9 cellular contexts compared by ENCODE assay signal in genomic region chr17:13031718-13032350, GRCh38. TPM values are rescaled to one million over a fixed set of nuclear protein-coding genes. Genes with fewer than 3 reads are reported as not detected.
DNase-seq lines count a peak whose midpoint lies in the region; ATAC-seq and TF ChIP-seq lines count a peak whose summit lies in the region.
"Had no signal": no experiment of that assay in that cellular context is flagged by ENCODE, and none has a peak within 500 bp of the region (broad histone marks: within the 10 kb centered on the region; RNA-seq: fewer than 3 reads in every experiment).

No MANE protein-coding gene starts in this region.

- peak overlapping the region; percentile 42 for H3K27ac Mint-ChIP-seq in activated naive CD4-positive, alpha-beta T cell treated with anti-CD3 and anti-CD28 coated beads, Interleukin-2, amount 10 ng/mL, durations not matched to agents 7 days and 5 days
- H3K27ac Mint-ChIP-seq: IgD-negative memory B cell had no signal

- no peak overlapping the region for H3K4me3 ChIP-seq in Panc1 (ENCODE audit: low read depth in 2 of 2, low read length in 2 of 2)
- H3K4me3 ChIP-seq in right atrium auricular region, result no peak overlapping the region

- H3K4me1 ChIP-seq in Panc1 (ENCODE audit: control insufficient read depth, insufficient read depth, low read length) (no peaks in the 10 kb centered on the region), right atrium auricular region (no peaks in the 10 kb centered on the region)

- TF ChIP-seq CTCF in Panc1 (IDR thresholded peaks at IDR 0.05) (peak; percentile 86), right atrium auricular region (IDR thresholded peaks at IDR 0.05) (peak; percentile 72 to 81)

- H3K4me1 Mint-ChIP-seq in activated naive CD4-positive, alpha-beta T cell treated with anti-CD3 and anti-CD28 coated beads, Interleukin-2, amount 10 ng/mL, durations not matched to agents 7 days and 5 days, result peaks cover 16% of the 10 kb centered on the region

- H3K4me3 Mint-ChIP-seq in activated naive CD4-positive, alpha-beta T cell treated with anti-CD3 and anti-CD28 coated beads, Interleukin-2, amount 10 ng/mL, durations not matched to agents 7 days and 5 days, result no peak overlapping the region

- H3K36me3 ChIP-seq in Panc1 (ENCODE audit: control insufficient read depth, insufficient read depth, low read length) (no peaks in the 10 kb centered on the region), right atrium auricular region (no peaks in the 10 kb centered on the region)

- DNase-seq in AG08396 (ENCODE audit: low spot score) (peak; percentile 67), Panc1 (ENCODE audit: low read depth, low spot score) (no peak), right atrium auricular region (ENCODE audit: low spot score) (peak; percentile 70), DMS79 treated with DMSO at 0.1 percent for 48 hours (lab: John Stamatoyannopoulos, UW) (no peak)
- peak; percentile 61 for DNase-seq in activated naive CD4-positive, alpha-beta T cell treated with anti-CD3 and anti-CD28 coated beads, Interleukin-2, amount 10 ng/mL, durations not matched to agents 7 days and 5 days
- DNase-seq in stimulated activated CD4-positive, alpha-beta T cell treated with anti-CD3 and anti-CD28 coated beads, Interleukin-12 subunit alpha, Interleukin-12 subunit beta, amount 100 ng/mL, for 48 hours (ENCODE audit: low read depth in 2 of 3, low spot score in 1 of 3), result peak in 2 of 3 donors; percentile 43 to 45

- CTCF ChIA-PET in Panc1 (lab: Charles Lee), result no interaction called here
- CTCF ChIA-PET in activated naive CD4-positive, alpha-beta T cell treated with anti-CD3 and anti-CD28 coated beads, Interleukin-2, amount 10 ng/mL, durations not matched to agents 7 days and 5 days (lab: Charles Lee), result interaction anchor here (0.8 to 5.9 kb wide), 8 partner anchors 8 to 50 kb away, joined by 3 to 74 read pairs (median 3); partner anchors contain the start of gene ELAC2

- peak; percentile 83 for ATAC-seq in GM18502 (IDR thresholded peaks at IDR 0.05; ENCODE audit: poor library complexity, unreplicated experiment)
- peak; percentile 75 for ATAC-seq in HG02970 (IDR thresholded peaks at IDR 0.05; ENCODE audit: low FRiP score, unreplicated experiment)
- ATAC-seq in Panc1, result no peak

- H3K27ac ChIP-seq in Panc1 (ENCODE audit: low read length), result no peak overlapping the region
- H3K27ac ChIP-seq in right atrium auricular region, result no peak overlapping the region

- POLR2A ChIA-PET in Panc1 (lab: Charles Lee), result no interaction called here

- intact Hi-C loops in Panc1 (cut with micrococcal nuclease; ENCODE audit: unreplicated experiment), result no loop called here

- in situ Hi-C loops in Panc1 (cut with HindIII; ENCODE audit: low pct_unique_long_range_greater_than_20kb, low sequenced_read_pairs), result no loop called here

- H3K27me3 ChIP-seq in Panc1 (ENCODE audit: control insufficient read depth, insufficient read depth, low read length) (no peaks in the 10 kb centered on the region), right atrium auricular region (no peaks in the 10 kb centered on the region)

- peaks cover 8% of the 10 kb centered on the region for H3K27me3 Mint-ChIP-seq in activated naive CD4-positive, alpha-beta T cell treated with anti-CD3 and anti-CD28 coated beads, Interleukin-2, amount 10 ng/mL, durations not matched to agents 7 days and 5 days

- H3K36me3 Mint-ChIP-seq in activated naive CD4-positive, alpha-beta T cell treated with anti-CD3 and anti-CD28 coated beads, Interleukin-2, amount 10 ng/mL, durations not matched to agents 7 days and 5 days, result no peaks in the 10 kb centered on the region

- H3K9me3 ChIP-seq in Panc1 (ENCODE audit: control insufficient read depth, insufficient read depth, low read depth, low read length) (no peaks in the 10 kb centered on the region), right atrium auricular region (peaks cover 2 to 8% of the 10 kb centered on the region in 2 donors)

- peaks cover 3% of the 10 kb centered on the region for H3K9me3 Mint-ChIP-seq in activated naive CD4-positive, alpha-beta T cell treated with anti-CD3 and anti-CD28 coated beads, Interleukin-2, amount 10 ng/mL, durations not matched to agents 7 days and 5 days

- no TSS peak for BruUV-seq in Panc1 (replicated peaks; lab: Mats Ljungman, UMichigan)

RNA-seq across cellular contexts. Expression of gene ELAC2, which starts 14.0 kb away (rescaled TPM):
- 52.7 TPM for total RNA-seq in Panc1 (2021; ENCODE audit: unreplicated experiment)
- 61.0 TPM for polyA plus RNA-seq in Panc1 (2012; ENCODE audit: insufficient read length)
- 10 to 100 TPM; 40.1 to 55.2 TPM for total RNA-seq in right atrium auricular region

Comparison
In these comparisons a context has a peak if more than half of its experiments do, and no peak if none do; other contexts are left out.
1. DNase-seq: peak in AG08396 (single experiment), activated naive CD4-positive, alpha-beta T cell treated with anti-CD3 and anti-CD28 coated beads, Interleukin-2, amount 10 ng/mL, durations not matched to agents 7 days and 5 days (single experiment), right atrium auricular region (single experiment) and stimulated activated CD4-positive, alpha-beta T cell treated with anti-CD3 and anti-CD28 coated beads, Interleukin-12 subunit alpha, Interleukin-12 subunit beta, amount 100 ng/mL, for 48 hours (2 of 3); none in Panc1 (single experiment) and DMS79 treated with DMSO at 0.1 percent for 48 hours (single experiment).